ENCODE assay signal across 16 cellular contexts in genomic region chr16:13168091-13168572, GRCh38.
DNase-seq lines count a peak whose midpoint lies in the region; ATAC-seq, FAIRE-seq and TF ChIP-seq lines count a peak whose summit lies in the region.
"Had no signal": no experiment of that assay in that cellular context is flagged by ENCODE, and none has a peak within 500 bp of the region (broad histone marks: within the 10 kb centered on the region; RNA-seq: fewer than 3 reads in every experiment).

No MANE protein-coding gene starts in this region.

- no peak overlapping the region for H3K9ac ChIP-seq in K562 (ENCODE audit: insufficient read depth in 1 of 2, low read depth in 2 of 2, low read length in 2 of 2)
- no peak overlapping the region for H3K9ac ChIP-seq in keratinocyte (ENCODE audit: control insufficient read depth, extremely low read depth, insufficient read depth, low read length)

- WGBS in K562 (ENCODE audit: insufficient coverage, low coverage, missing lambda C conversion rate), result 0% methylated on average over 4 of the region's 4 CpGs

- no peaks in the 10 kb centered on the region for H3K36me3 ChIP-seq in H7 (replicated peaks; ENCODE audit: control insufficient read depth, insufficient read depth, low read length)
- H3K36me3 ChIP-seq in K562 (ENCODE audit: control insufficient read depth, insufficient read depth, low read length), result no peaks in the 10 kb centered on the region
- no peaks in the 10 kb centered on the region for H3K36me3 ChIP-seq in keratinocyte (ENCODE audit: control insufficient read depth in 2 of 2, extremely low read depth in 1 of 2, insufficient read depth in 2 of 2, low read length in 2 of 2)
- H3K36me3 ChIP-seq: BE2C, cardiac muscle cell had no signal

- DNase-seq in H7 (peak; percentile 36), NAMALWA (ENCODE audit: low spot score) (peak; percentile 41), K562 (ENCODE audit: extremely low read depth in 1 of 4, low spot score in 3 of 4) (peak; percentile 6 to 34 (median 24)), keratinocyte (ENCODE audit: low read depth, low spot score) (peak; percentile 38)
- no peak for DNase-seq in activated T-cell treated with anti-CD3 and anti-CD28 coated beads, Interleukin-2, amount 50 U/mL, for 1 hour
- DNase-seq: activated T-cell treated with anti-CD3 and anti-CD28 coated beads, Interleukin-2, amount 50 U/mL, for 24 hours; BE2C; DMS79; effector CD4-positive, alpha-beta T cell; MV-4-11; right cardiac atrium; SHP77 treated with DMSO at 0.1 percent for 48 hours had no signal

- H4K20me1 ChIP-seq in K562 (replicated peaks; ENCODE audit: control insufficient read depth, insufficient read depth, low read length) (no peaks in the 10 kb centered on the region; the same call in 1 of the 2 replicates), keratinocyte (ENCODE audit: control insufficient read depth, extremely low read depth, insufficient read depth, low read length) (no peaks in the 10 kb centered on the region)

- no TSS peak for BruUV-seq in K562 (replicated peaks; lab: Mats Ljungman, UMichigan)

- CTCF ChIA-PET in K562 (lab: Yijun Ruan, JAX; ENCODE audit: low intra/inter-chr PET ratio), result no interaction called here

- POLR2A ChIA-PET in K562 (lab: Yijun Ruan, JAX), result no interaction called here

- in situ Hi-C loops in K562 (cut with MboI), result no loop called here

- H3K4me2 ChIP-seq in K562 (ENCODE audit: insufficient read depth, low read length) (no peak overlapping the region), keratinocyte (ENCODE audit: control insufficient read depth, extremely low read depth, insufficient read depth, low read depth, low read length) (no peak overlapping the region)

- H3K9me1 ChIP-seq in K562 (ENCODE audit: control insufficient read depth, insufficient read depth, low read length), result no peaks in the 10 kb centered on the region
- no peaks in the 10 kb centered on the region for H3K9me1 ChIP-seq in keratinocyte (ENCODE audit: control insufficient read depth, extremely low read depth, insufficient read depth, low read length)

- intact Hi-C loops in K562 (cut with micrococcal nuclease), result no loop called here

- H3K9me3 ChIP-seq in K562 (replicated peaks; ENCODE audit: control insufficient read depth, insufficient read depth, low read depth, low read length), result no peaks in the 10 kb centered on the region
- H3K9me3 ChIP-seq in keratinocyte (ENCODE audit: control insufficient read depth, low read depth, low read length), result no peaks in the 10 kb centered on the region
- H3K9me3 ChIP-seq: BE2C had no signal

- no peak overlapping the region for H3K4me3 ChIP-seq in H7 (ENCODE audit: insufficient read depth, low read depth, low read length)
- H3K4me3 ChIP-seq in K562, result no peak overlapping the region
- no peak overlapping the region for H3K4me3 ChIP-seq in keratinocyte (ENCODE audit: control insufficient read depth in 2 of 3, extremely low read depth in 1 of 3, insufficient read depth in 2 of 3, low read depth in 1 of 3, low read length in 3 of 3)
- H3K4me3 ChIP-seq: cardiac muscle cell had no signal

- ATAC-seq in K562 (peak; percentile 81), GM18502 (IDR thresholded peaks at IDR 0.05; ENCODE audit: poor library complexity, unreplicated experiment) (no peak), HG03196 (IDR thresholded peaks at IDR 0.05; ENCODE audit: unreplicated experiment) (no peak), GM18861 (IDR thresholded peaks at IDR 0.05; ENCODE audit: unreplicated experiment) (no peak)
- ATAC-seq: right cardiac atrium had no signal

- TF ChIP-seq POLR2A in K562 (conservative IDR thresholded peaks at IDR 0.05), result no peak

- TF ChIP-seq RAD21 in K562 (CRISPR knock-in tag; conservative IDR thresholded peaks at IDR 0.05 in 1 of 2, IDR thresholded peaks at IDR 0.05 in 1 of 2), result no peak

- H3K4me1 ChIP-seq in K562 (replicated peaks in 1 of 2; ENCODE audit: control insufficient read depth in 2 of 2, insufficient read depth in 2 of 2, low read length in 2 of 2) (no peaks in the 10 kb centered on the region), keratinocyte (ENCODE audit: control insufficient read depth, extremely low read depth, insufficient read depth, low read length) (no peaks in the 10 kb centered on the region)
- H3K4me1 ChIP-seq: BE2C had no signal

- H3K27me3 ChIP-seq in H7 (ENCODE audit: control insufficient read depth, insufficient read depth, low read length), result no peaks in the 10 kb centered on the region
- H3K27me3 ChIP-seq in K562 (ENCODE audit: control insufficient read depth in 2 of 2, insufficient read depth in 2 of 2, low read length in 2 of 2), result peaks cover 0 to 4% of the 10 kb centered on the region in 2 experiments; a peak in 1 of 5 replicates
- no peaks in the 10 kb centered on the region for H3K27me3 ChIP-seq in keratinocyte (ENCODE audit: control insufficient read depth, extremely low read depth, insufficient read depth, low read length)
- H3K27me3 ChIP-seq: BE2C, cardiac muscle cell had no signal

- H2AFZ ChIP-seq in K562 (ENCODE audit: low read depth, low read length), result no peak overlapping the region
- H2AFZ ChIP-seq in keratinocyte (ENCODE audit: control insufficient read depth, low read length), result peak overlapping the region; percentile 57

- TF ChIP-seq CTCF in K562 (IDR thresholded peaks at IDR 0.05 in 2 of 3, conservative IDR thresholded peaks at IDR 0.05 in 1 of 3; ENCODE audit: insufficient read depth in 2 of 3, low read depth in 1 of 3, low read length in 3 of 3), result no peak
- no peak for TF ChIP-seq CTCF in keratinocyte (optimal IDR thresholded peaks at IDR 0.05 in 1 of 3, IDR thresholded peaks at IDR 0.05 in 1 of 3, conservative IDR thresholded peaks at IDR 0.05 in 1 of 3; ENCODE audit: extremely low read depth in 1 of 3, insufficient read depth in 2 of 3, low read length in 3 of 3)

- H3K79me2 ChIP-seq in K562 (ENCODE audit: control insufficient read depth, insufficient read depth, low read length) (no peaks in the 10 kb centered on the region), keratinocyte (ENCODE audit: control insufficient read depth, insufficient read depth, low read length) (no peaks in the 10 kb centered on the region)

- FAIRE-seq in K562 (lab: Jason Lieb, UNC) (peak; percentile 73), keratinocyte (lab: Jason Lieb, UNC) (peak; percentile 5)

- dilution Hi-C loops in keratinocyte (cut with MboI; ENCODE audit: extremely low pct_ligation_motif_present, low sequenced_read_pairs), result no loop called here

- H3K27ac ChIP-seq in K562 (ENCODE audit: extremely low read depth, low read depth, low read length), result no peak overlapping the region
- no peak overlapping the region for H3K27ac ChIP-seq in keratinocyte (ENCODE audit: control insufficient read depth, insufficient read depth, low read length)
- H3K27ac ChIP-seq: cardiac muscle cell had no signal

- TF ChIP-seq EP300 in K562 (IDR thresholded peaks at IDR 0.05; ENCODE audit: low read length), result no peak

TF ChIP-seq in K562, 482 proteins besides CTCF, POLR2A, EP300 and RAD21 (continues in another document):
- TF ChIP-seq ATF3 (IDR thresholded peaks at IDR 0.05) (peak; percentile 31; the same call in 1 of the 2 replicates), ATF3 (CRISPR knock-in tag; conservative IDR thresholded peaks at IDR 0.05) (no peak), FIP1L1 (IDR thresholded peaks at IDR 0.05; ENCODE audit: low read depth, low read length, poor library complexity, severe bottlenecking) (no peak), ZNF146 (CRISPR knock-in tag; IDR thresholded peaks at IDR 0.05; ENCODE audit: unreplicated experiment) (no peak), FOXK2 (conservative IDR thresholded peaks at IDR 0.05 in 1 of 2, IDR thresholded peaks at IDR 0.05 in 1 of 2; ENCODE audit: low read depth in 2 of 2) (no peak), JUND (IDR thresholded peaks at IDR 0.05; ENCODE audit: borderline replicate concordance, low read depth, low read length) (0 out of 2 replicates have a peak, but pooled peaks have one; percentile 8), JUND (tag; IDR thresholded peaks at IDR 0.05; ENCODE audit: borderline replicate concordance, low read depth, low read length) (no peak), THAP12 (CRISPR knock-in tag; IDR thresholded peaks at IDR 0.05) (no peak), ZBTB9 (CRISPR knock-in tag; IDR thresholded peaks at IDR 0.05) (no peak)
